ENCODE assay signal across 20 cellular contexts in the genomic region with DNA sequence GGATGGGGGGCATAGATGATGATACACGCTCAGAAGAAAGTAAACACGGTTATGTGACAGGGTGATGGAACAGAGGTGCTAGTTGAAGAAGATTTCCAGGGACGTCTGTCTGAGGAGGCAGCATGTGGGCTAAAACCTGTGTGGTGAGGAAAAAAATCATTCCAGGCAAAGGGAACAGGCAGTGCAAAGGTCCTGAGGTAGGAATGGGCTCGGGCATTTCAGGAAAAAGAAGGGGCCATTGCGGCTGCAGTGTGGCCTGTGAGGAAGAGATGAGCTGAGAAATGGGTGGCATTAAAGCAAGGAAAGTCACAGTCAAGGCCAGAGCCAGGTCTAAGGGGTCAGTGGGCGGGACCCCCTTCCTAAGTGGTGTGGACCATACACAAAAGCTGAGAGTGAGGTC. TPM values are rescaled to one million over a fixed set of nuclear protein-coding genes. Genes with fewer than 3 reads are reported as not detected.
"Had no signal": no experiment of that assay in that cellular context is flagged by ENCODE, and none has a peak within 500 bp of the region (broad histone marks: within the 10 kb centered on the region; RNA-seq: fewer than 3 reads in every experiment).

No MANE protein-coding gene starts in this region.

- DNase-seq: IMR-90, Kasumi-1, MM.1S, NCI-H1092 treated with DMSO at 0.1 percent for 48 hours, NCI-H1436, NCI-H187, NCI-H2029, NCI-H2081 treated with DMSO at 0.1 percent for 48 hours, NCI-H2171, NCI-H226, NCI-H446, NCI-H510A, NCI-H524 treated with DMSO at 0.1 percent for 48 hours, NCI-H774, RPMI8226, SIG-M5 had no signal

RNA-seq across cellular contexts. Expression of gene EIF4E1B, which starts 35.0 kb away (rescaled TPM):
- total RNA-seq: HT-29, IMR-90, M059J, Right ventricle myocardium superior, SJSA1 had no signal

RNA-seq across cellular contexts. Expression of gene SNCB, which starts 35.2 kb away (rescaled TPM):
- total RNA-seq: HT-29, IMR-90, M059J, Right ventricle myocardium superior, SJSA1 had no signal
